In the genomic region with DNA sequence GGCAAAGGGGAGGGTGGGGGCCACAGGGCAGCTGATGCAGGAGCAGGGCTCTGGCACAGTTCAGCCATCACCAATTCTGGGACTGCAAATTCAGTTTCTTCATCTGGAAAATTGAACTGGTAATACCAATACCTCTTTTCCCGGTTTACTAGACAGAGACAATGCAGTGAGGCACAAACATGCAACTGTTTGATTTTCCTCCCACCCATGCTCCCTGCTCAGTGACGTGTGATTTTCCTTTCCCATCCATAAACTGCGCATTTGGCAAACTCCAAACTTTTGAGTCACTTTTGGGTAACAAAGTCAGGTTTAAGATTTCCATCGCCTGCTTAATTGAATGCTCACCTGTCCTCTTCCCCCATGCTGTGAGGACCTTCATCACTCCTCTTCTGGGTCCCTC, we compare ENCODE assay signal across 23 cellular contexts. TPM values are rescaled to one million over a fixed set of nuclear protein-coding genes. Genes with fewer than 3 reads are reported as not detected.
"Had no signal": no experiment of that assay in that cellular context is flagged by ENCODE, and none has a peak within 500 bp of the region (broad histone marks: within the 10 kb centered on the region; RNA-seq: fewer than 3 reads in every experiment).

No MANE protein-coding gene starts in this region.

- H3K4me1 ChIP-seq: Peyer's patch had no signal

- H3K27ac ChIP-seq: Peyer's patch had no signal

- H3K27me3 ChIP-seq: Peyer's patch had no signal

- H3K4me3 ChIP-seq: K562, Peyer's patch had no signal

- DNase-seq: activated CD4-positive, alpha-beta T cell treated with anti-CD3 and anti-CD28 coated beads for 1 hour; activated CD4-positive, alpha-beta T cell treated with anti-CD3 and anti-CD28 coated beads, Interleukin-2, amount 10 ng/mL, durations not matched to agents 24 days and 14 days; activated CD4-positive, alpha-beta T cell treated with anti-CD3 and anti-CD28 coated beads, Interleukin-2, amount 50 U/mL, for 48 hours; activated CD8-positive, alpha-beta memory T cell treated with anti-CD3 and anti-CD28 coated beads, Interleukin-2, amount 10 ng/mL, durations not matched to agents 7 days and 5 days; activated T-cell treated with anti-CD3 and anti-CD28 coated beads, Interleukin-2, amount 50 U/mL, for 24 hours; amygdala; Karpas-422; MM.1S; NCI-H1105; NCI-H1436; NCI-H1694 treated with DMSO at 0.1 percent for 48 hours; NCI-H2029 treated with DMSO at 0.1 percent for 48 hours; NCI-H524; SHP77 treated with DMSO at 0.1 percent for 48 hours; T-helper 17 cell; T-helper 9 cell had no signal

- H3K9me3 ChIP-seq: Peyer's patch had no signal

- H3K36me3 ChIP-seq: Peyer's patch had no signal

- ATAC-seq: activated CD8-positive, alpha-beta memory T cell treated with anti-CD3 and anti-CD28 coated beads, Interleukin-2, amount 10 ng/mL, durations not matched to agents 7 days and 5 days; HepG2; K562; T-helper 17 cell; WTC11 had no signal

RNA-seq across cellular contexts. Expression of a gene that starts 23.2 kb away (rescaled TPM):
- total RNA-seq: activated CD4-positive, alpha-beta T cell treated with anti-CD3 and anti-CD28 coated beads, Interleukin-2, amount 10 ng/mL, durations not matched to agents 24 days and 14 days; activated CD8-positive, alpha-beta memory T cell treated with anti-CD3 and anti-CD28 coated beads, Interleukin-2, amount 10 ng/mL, durations not matched to agents 7 days and 5 days; activated naive CD4-positive, alpha-beta T cell treated with anti-CD3 and anti-CD28 coated beads for 36 hours; activated T-helper 1 cell treated with anti-CD3 and anti-CD28 coated beads, Interleukin-12 subunit alpha, Interleukin-12 subunit beta, Interleukin-2, Interleukin-4 antibody, amounts not matched to agents 30 ng/mL and 10 ng/mL and 1 ng/mL, durations not matched to agents 14 hours and 24 hours and 36 hours; K562 had no signal
- polyA plus RNA-seq: K562 had no signal

RNA-seq across cellular contexts. Expression of a gene that starts 30.8 kb away (rescaled TPM):
- total RNA-seq: activated CD4-positive, alpha-beta T cell treated with anti-CD3 and anti-CD28 coated beads, Interleukin-2, amount 10 ng/mL, durations not matched to agents 24 days and 14 days; activated CD8-positive, alpha-beta memory T cell treated with anti-CD3 and anti-CD28 coated beads, Interleukin-2, amount 10 ng/mL, durations not matched to agents 7 days and 5 days; activated naive CD4-positive, alpha-beta T cell treated with anti-CD3 and anti-CD28 coated beads for 36 hours; activated T-helper 1 cell treated with anti-CD3 and anti-CD28 coated beads, Interleukin-12 subunit alpha, Interleukin-12 subunit beta, Interleukin-2, Interleukin-4 antibody, amounts not matched to agents 30 ng/mL and 10 ng/mL and 1 ng/mL, durations not matched to agents 14 hours and 24 hours and 36 hours; K562; SK-MEL-5; T-helper 17 cell; WTC11 had no signal
- polyA plus RNA-seq: K562 had no signal
